In the genomic region with DNA sequence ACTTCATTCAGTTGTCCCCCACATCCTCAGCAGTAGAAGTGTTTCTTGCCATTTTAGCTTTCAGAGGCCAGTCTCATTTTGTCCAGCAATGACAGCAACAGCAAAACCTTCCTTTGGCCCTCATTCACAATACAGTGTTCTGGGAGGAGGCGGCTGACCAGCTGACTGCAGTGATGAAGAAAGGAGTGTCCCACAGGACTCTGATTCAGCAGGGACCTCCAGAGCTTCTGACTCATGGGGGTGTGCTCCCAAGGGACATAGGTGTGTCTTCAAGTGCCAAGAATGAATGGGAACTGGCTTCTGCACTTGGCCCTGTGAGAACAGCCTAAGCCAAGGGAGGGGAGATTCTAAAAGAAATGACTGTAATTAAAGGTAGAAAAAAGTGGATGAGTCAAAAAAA, we compare ENCODE assay signal across 15 cellular contexts.
DNase-seq lines count a peak whose midpoint lies in the region; ATAC-seq, FAIRE-seq and TF ChIP-seq lines count a peak whose summit lies in the region.
"Had no signal": no experiment of that assay in that cellular context is flagged by ENCODE, and none has a peak within 500 bp of the region (broad histone marks: within the 10 kb centered on the region; RNA-seq: fewer than 3 reads in every experiment).

No MANE protein-coding gene starts in this region.

- TF ChIP-seq CTCF in PC-3 (conservative IDR thresholded peaks at IDR 0.05; ENCODE audit: low read depth, low read length) (no peak), endothelial cell of umbilical vein (IDR thresholded peaks at IDR 0.05; ENCODE audit: extremely low read depth in 1 of 2, insufficient read depth in 1 of 2, low read depth in 1 of 2, low read length in 2 of 2) (no peak), WTC11 (IDR thresholded peaks at IDR 0.05) (no peak), testis (IDR thresholded peaks at IDR 0.05) (no peak)

- peak; percentile 56 for DNase-seq in Caki2 (ENCODE audit: low read depth)
- peak; percentile 85 for DNase-seq in PC-3
- DNase-seq in endothelial cell of umbilical vein (ENCODE audit: low read depth, low spot score) = no peak
- DNase-seq in mucosa of gallbladder (ENCODE audit: low spot score) = peak; percentile 67
- DNase-seq in WTC11 (ENCODE audit: low spot score) = no peak
- no peak for DNase-seq in retina
- no peak for DNase-seq in testis
- no peak for DNase-seq in activated CD4-positive, CD25-positive, alpha-beta regulatory T cell (lab: John Stamatoyannopoulos, UW)
- DNase-seq: activated CD4-positive, CD25-positive, alpha-beta regulatory T cell treated with anti-CD3 and anti-CD28 coated beads, Interleukin-2, amount 50 U/mL, for 72 hours; caudate nucleus; GF-D8; left ventricle myocardium inferior; NCI-H1417 treated with DMSO at 0.1 percent for 48 hours; SJCRH30; stimulated activated CD4-positive, alpha-beta T cell treated with anti-CD3 and anti-CD28 coated beads, Interleukin-15, amount 100 ng/mL, for 24 hours had no signal

- H3K9me3 ChIP-seq in PC-3 (ENCODE audit: low read length) (no peaks in the 10 kb centered on the region), endothelial cell of umbilical vein (replicated peaks; ENCODE audit: control insufficient read depth, insufficient read depth, low read length) (no peaks in the 10 kb centered on the region), testis (no peaks in the 10 kb centered on the region)
- H3K9me3 ChIP-seq: left ventricle myocardium inferior had no signal

- H3K4me1 Mint-ChIP-seq in WTC11 = peaks cover 41% of the 10 kb centered on the region

- ATAC-seq in PC-3 = peak; percentile 97
- no peak for ATAC-seq in WTC11

- no peaks in the 10 kb centered on the region for H3K9me2 ChIP-seq in PC-3 (replicated peaks; ENCODE audit: low read length)

- no peak overlapping the region for H3K9ac ChIP-seq in PC-3 (ENCODE audit: low read length)
- no peak overlapping the region for H3K9ac ChIP-seq in endothelial cell of umbilical vein (replicated peaks; ENCODE audit: extremely low read depth, insufficient read depth, low read length)

- POLR2A ChIA-PET in PC-3 (lab: Charles Lee; ENCODE audit: unreplicated experiment) = interaction anchor here (0.6 to 0.7 kb wide), 2 partner anchors 22 to 28 kb away, joined by 4 to 7 read pairs; no protein-coding TSS in a partner anchor
- POLR2A ChIA-PET in endothelial cell of umbilical vein (lab: Charles Lee) = interaction anchor here (0.6 kb wide), 1 partner anchor 88 kb away, joined by 11 read pairs; no protein-coding TSS in a partner anchor
- POLR2A ChIA-PET in WTC11 (lab: Charles Lee) = no interaction called here

- H3K27ac ChIP-seq in PC-3 (ENCODE audit: low read length) = no peak overlapping the region
- no peak overlapping the region for H3K27ac ChIP-seq in endothelial cell of umbilical vein (ENCODE audit: insufficient read depth, low read depth, low read length)
- H3K27ac ChIP-seq in testis = no peak overlapping the region
- H3K27ac ChIP-seq: left ventricle myocardium inferior, SJCRH30 had no signal

- H4K20me1 ChIP-seq in PC-3 (ENCODE audit: low read length) (no peaks in the 10 kb centered on the region), endothelial cell of umbilical vein (replicated peaks; ENCODE audit: control insufficient read depth, extremely low read depth, insufficient read depth, low read length) (no peaks in the 10 kb centered on the region)

- FAIRE-seq in endothelial cell of umbilical vein (lab: Jason Lieb, UNC) = no peak

- intact Hi-C loops in PC-3 (cut with micrococcal nuclease) (no loop called here), endothelial cell of umbilical vein (cut with micrococcal nuclease) (no loop called here), testis (cut with DNase I; ENCODE audit: low total_unique reads) (no loop called here)

- H3K79me2 ChIP-seq in PC-3 (ENCODE audit: low read length) = no peaks in the 10 kb centered on the region
- H3K79me2 ChIP-seq in endothelial cell of umbilical vein (ENCODE audit: control insufficient read depth, insufficient read depth, low read length) = no peaks in the 10 kb centered on the region

- 91 to 92% methylated on average over 1 of the region's 1 CpG for WGBS in testis, 2 donors

- H3K4me3 ChIP-seq in PC-3 (ENCODE audit: low read length) (no peak overlapping the region), endothelial cell of umbilical vein (replicated peaks in 1 of 3; ENCODE audit: insufficient read depth in 1 of 3, low read depth in 1 of 3, low read length in 3 of 3) (no peak overlapping the region), testis (no peak overlapping the region)
- H3K4me3 ChIP-seq: left ventricle myocardium inferior, SJCRH30 had no signal

- no peaks in the 10 kb centered on the region for H3F3A ChIP-seq in PC-3 (ENCODE audit: low read length, unreplicated experiment)

- H3K36me3 ChIP-seq in PC-3 (ENCODE audit: low read depth, low read length) (no peaks in the 10 kb centered on the region), endothelial cell of umbilical vein (ENCODE audit: control insufficient read depth in 2 of 2, extremely low read depth in 1 of 2, insufficient read depth in 2 of 2, low read length in 2 of 2) (no peaks in the 10 kb centered on the region), testis (ENCODE audit: low read depth, missing control alignments) (no peaks in the 10 kb centered on the region)
- H3K36me3 ChIP-seq: left ventricle myocardium inferior, SJCRH30 had no signal

- H3K4me1 ChIP-seq in PC-3 (ENCODE audit: insufficient read depth, low read length) = peaks cover 11% of the 10 kb centered on the region
- peaks cover 4% of the 10 kb centered on the region for H3K4me1 ChIP-seq in endothelial cell of umbilical vein (ENCODE audit: control insufficient read depth, extremely low read depth, insufficient read depth, low read length)
- H3K4me1 ChIP-seq in testis = no peaks in the 10 kb centered on the region
- H3K4me1 ChIP-seq: SJCRH30 had no signal

- no peak overlapping the region for H2AFZ ChIP-seq in PC-3 (ENCODE audit: low read length)
- no peak overlapping the region for H2AFZ ChIP-seq in endothelial cell of umbilical vein (ENCODE audit: low read depth, low read length)

- CTCF ChIA-PET in PC-3 (lab: Charles Lee) (interaction anchor here (0.8 kb wide), 1 partner anchor 21 kb away, joined by 7 read pairs; no protein-coding TSS in a partner anchor), endothelial cell of umbilical vein (lab: Charles Lee) (interaction anchor here (0.9 kb wide), 1 partner anchor 10 kb away, joined by 4 read pairs; no protein-coding TSS in a partner anchor), WTC11 (lab: Charles Lee) (no interaction called here)

- H3K27me3 ChIP-seq in PC-3 (ENCODE audit: low read length) (0 out of 2 replicates have a peak, but pooled peaks cover 4% of the 10 kb centered on the region), endothelial cell of umbilical vein (ENCODE audit: control insufficient read depth in 2 of 2, insufficient read depth in 2 of 2, low read length in 2 of 2) (peaks cover 0 to 6% of the 10 kb centered on the region in 2 experiments), testis (no peaks in the 10 kb centered on the region)
- H3K27me3 ChIP-seq: SJCRH30 had no signal

- H3K4me2 ChIP-seq in PC-3 (ENCODE audit: low read length) (peak overlapping the region; percentile 5), endothelial cell of umbilical vein (ENCODE audit: insufficient read depth, low read length) (no peak overlapping the region)

- in situ Hi-C loops in Caki2 (cut with HindIII; ENCODE audit: low pct_unique_long_range_greater_than_20kb, low sequenced_read_pairs) = no loop called here

- dilution Hi-C loops in endothelial cell of umbilical vein (cut with MboI; ENCODE audit: extremely low pct_ligation_motif_present, low sequenced_read_pairs) = no loop called here

- peaks cover 3% of the 10 kb centered on the region for H3K9me3 Mint-ChIP-seq in WTC11

- BruUV-seq in PC-3 (replicated peaks; lab: Mats Ljungman, UMichigan) (no TSS peak), endothelial cell of umbilical vein (replicated peaks; lab: Mats Ljungman, UMichigan) (no TSS peak)

- H3K4me3 Mint-ChIP-seq in WTC11 = no peak overlapping the region

- peaks cover 7% of the 10 kb centered on the region for H3K27me3 Mint-ChIP-seq in WTC11 (ENCODE audit: low read depth)

- TF ChIP-seq POLR2A in endothelial cell of umbilical vein (IDR thresholded peaks at IDR 0.05; ENCODE audit: low read depth, low read length) = no peak
- TF ChIP-seq POLR2A in testis (IDR thresholded peaks at IDR 0.05) = no peak

- peaks cover 6% of the 10 kb centered on the region for H3K36me3 Mint-ChIP-seq in WTC11

- H3K9me1 ChIP-seq in endothelial cell of umbilical vein (replicated peaks; ENCODE audit: control insufficient read depth, extremely low read depth, insufficient read depth, low read length) = no peaks in the 10 kb centered on the region

- no peak overlapping the region for H3K27ac Mint-ChIP-seq in WTC11

TF ChIP-seq in endothelial cell of umbilical vein, 7 proteins besides CTCF, POLR2A, EP300 and RAD21 (continues in another document):
- no peak for TF ChIP-seq JUN (IDR thresholded peaks at IDR 0.05; ENCODE audit: borderline replicate concordance, insufficient read depth, insufficient read length, low read depth)
- TF ChIP-seq, protein P1, sequence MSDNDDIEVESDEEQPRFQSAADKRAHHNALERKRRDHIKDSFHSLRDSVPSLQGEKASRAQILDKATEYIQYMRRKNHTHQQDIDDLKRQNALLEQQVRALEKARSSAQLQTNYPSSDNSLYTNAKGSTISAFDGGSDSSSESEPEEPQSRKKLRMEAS (IDR thresholded peaks at IDR 0.05; ENCODE audit: insufficient read depth, insufficient read length) = no peak
- no peak for TF ChIP-seq EZH2 (IDR thresholded peaks at IDR 0.05; ENCODE audit: borderline replicate concordance, low read depth, low read length, severe bottlenecking)
- TF ChIP-seq GATA2 (IDR thresholded peaks at IDR 0.05; ENCODE audit: insufficient read depth, insufficient read length, low read depth, low read length) = no peak
- no peak for TF ChIP-seq POLR2AphosphoS5 (IDR thresholded peaks at IDR 0.05; ENCODE audit: insufficient read depth, low read depth, low read length)
- no peak for TF ChIP-seq MYC (IDR thresholded peaks at IDR 0.05; ENCODE audit: low read depth, low read length)

TF ChIP-seq in WTC11, 78 proteins besides CTCF, POLR2A, EP300 and RAD21 (continues in another document):
- no peak for TF ChIP-seq CREM (CRISPR knock-in tag; IDR thresholded peaks at IDR 0.05)
- TF ChIP-seq NFYB (CRISPR knock-in tag; conservative IDR thresholded peaks at IDR 0.05; ENCODE audit: low read depth) = no peak
- TF ChIP-seq, protein P2, sequence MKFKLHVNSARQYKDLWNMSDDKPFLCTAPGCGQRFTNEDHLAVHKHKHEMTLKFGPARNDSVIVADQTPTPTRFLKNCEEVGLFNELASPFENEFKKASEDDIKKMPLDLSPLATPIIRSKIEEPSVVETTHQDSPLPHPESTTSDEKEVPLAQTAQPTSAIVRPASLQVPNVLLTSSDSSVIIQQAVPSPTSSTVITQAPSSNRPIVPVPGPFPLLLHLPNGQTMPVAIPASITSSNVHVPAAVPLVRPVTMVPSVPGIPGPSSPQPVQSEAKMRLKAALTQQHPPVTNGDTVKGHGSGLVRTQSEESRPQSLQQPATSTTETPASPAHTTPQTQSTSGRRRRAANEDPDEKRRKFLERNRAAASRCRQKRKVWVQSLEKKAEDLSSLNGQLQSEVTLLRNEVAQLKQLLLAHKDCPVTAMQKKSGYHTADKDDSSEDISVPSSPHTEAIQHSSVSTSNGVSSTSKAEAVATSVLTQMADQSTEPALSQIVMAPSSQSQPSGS (CRISPR knock-in tag; IDR thresholded peaks at IDR 0.05; ENCODE audit: borderline replicate concordance, low read depth) = no peak
- no peak for TF ChIP-seq SMAD4 (CRISPR knock-in tag; IDR thresholded peaks at IDR 0.05)

Comparison
In these comparisons a context has a peak if more than half of its experiments do, and no peak if none do; other contexts are left out.
1. DNase-seq: peak in Caki2 (single experiment), PC-3 (single experiment) and mucosa of gallbladder (single experiment); none in endothelial cell of umbilical vein (single experiment), WTC11 (single experiment), retina (single experiment), testis (single experiment) and activated CD4-positive, CD25-positive, alpha-beta regulatory T cell (0 of 4).